ENCODE assay signal across 8 cellular contexts in the genomic region with DNA sequence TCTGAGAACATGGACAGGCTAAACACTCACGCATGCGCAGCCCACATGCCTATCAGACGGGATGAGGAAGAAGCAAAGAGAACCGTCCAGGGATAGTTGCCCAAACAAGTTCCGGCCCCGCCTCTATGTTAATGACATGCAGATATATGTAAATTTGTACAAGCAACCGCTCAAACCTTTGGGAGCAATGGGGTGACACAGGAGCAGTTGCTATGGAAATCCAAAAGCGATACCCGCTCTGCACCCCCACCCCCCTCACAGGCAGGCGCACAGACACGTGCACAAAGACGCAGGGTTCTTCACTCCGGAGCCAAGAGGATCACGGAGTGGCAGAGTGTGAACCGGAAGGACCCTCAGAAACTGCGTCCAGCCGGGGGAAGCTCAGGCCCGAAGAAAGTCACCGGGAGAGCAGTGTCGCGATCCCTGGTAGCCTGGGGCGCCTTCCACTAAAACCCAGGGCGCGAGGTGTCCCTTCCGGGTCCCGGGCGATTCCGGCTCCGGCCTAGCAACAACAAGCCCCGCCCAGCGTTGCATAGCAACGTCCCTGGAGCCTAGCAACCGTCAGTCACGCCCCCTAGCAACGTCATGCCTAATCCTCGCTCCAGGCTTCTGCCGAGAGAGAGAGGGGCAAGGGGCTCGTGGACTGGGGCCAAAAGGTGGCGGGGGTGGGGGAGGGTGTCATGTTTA. TPM values are rescaled to one million over a fixed set of nuclear protein-coding genes. Genes with fewer than 3 reads are reported as not detected.
A peak's percentile ranks its signal among the peaks of the same experiment; 100 is the strongest.
DNase-seq lines count a peak whose midpoint lies in the region; ATAC-seq and TF ChIP-seq lines count a peak whose summit lies in the region.

No MANE protein-coding gene starts in this region.

- H3K4me3 ChIP-seq in HL-60 (replicated peaks; ENCODE audit: insufficient read depth, low read length) (peak overlapping the region; percentile 64), PC-3 (ENCODE audit: low read length) (peak overlapping the region; percentile 76), esophagus (ENCODE audit: low read depth in 1 of 2, low read length in 2 of 2) (peak overlapping the region; percentile 50 to 53), mucosa of stomach (ENCODE audit: low read length) (peak overlapping the region; percentile 59)

- TF ChIP-seq CTCF in C4-2B (conservative IDR thresholded peaks at IDR 0.05) (no peak), HL-60 (IDR thresholded peaks at IDR 0.05; ENCODE audit: insufficient read depth, low read length) (no peak), PC-3 (conservative IDR thresholded peaks at IDR 0.05; ENCODE audit: low read depth, low read length) (no peak)

- CTCF ChIA-PET in PC-3 (lab: Charles Lee), result interaction anchor here (0.6 to 1.5 kb wide), 8 partner anchors 28 to 394 kb away, joined by 3 to 23 read pairs (median 7); a partner anchor contains a TSS

- H3K27ac ChIP-seq in C4-2B, result peak overlapping the region; percentile 95
- peak overlapping the region; percentile 79 for H3K27ac ChIP-seq in HL-60 (replicated peaks)
- H3K27ac ChIP-seq in PC-3 (ENCODE audit: low read length), result peak overlapping the region; percentile 60
- peak overlapping the region; percentile 66 to 83 for H3K27ac ChIP-seq in esophagus (ENCODE audit: low read depth in 2 of 2, low read length in 1 of 2)

- H4K20me1 ChIP-seq in PC-3 (ENCODE audit: low read length), result no peaks in the 10 kb centered on the region

- H3K36me3 ChIP-seq in PC-3 (ENCODE audit: low read depth, low read length) (no peaks in the 10 kb centered on the region), esophagus (ENCODE audit: control insufficient read depth in 2 of 2, insufficient read depth in 2 of 2, low read length in 1 of 2) (no peaks in the 10 kb centered on the region), mucosa of stomach (ENCODE audit: control insufficient read depth, insufficient read depth, low read length) (no peaks in the 10 kb centered on the region)

- intact Hi-C loops in PC-3 (cut with micrococcal nuclease), result loop anchor here (2.0 kb wide), 1 partner anchor 223 kb away; no protein-coding TSS in a partner anchor

- H3K4me2 ChIP-seq in PC-3 (ENCODE audit: low read length), result peak overlapping the region; percentile 94

- DNase-seq in HL-60 (ENCODE audit: low read depth in 1 of 2, low spot score in 1 of 2) (peak; percentile 84 to 86), PC-3 (peak; percentile 94)
- DNase-seq in activated T-cell treated with anti-CD3 and anti-CD28 coated beads, Interleukin-2, amount 50 U/mL, for 1 hour, result peak; percentile 88
- DNase-seq in stimulated activated CD8-positive, alpha-beta memory T cell treated with anti-CD3 and anti-CD28 coated beads, Interleukin-4, amount 100 ng/mL, for 4 hours (ENCODE audit: low read depth in 2 of 2, low spot score in 1 of 2), result peak; percentile 72 to 77

- no peaks in the 10 kb centered on the region for H3K79me2 ChIP-seq in PC-3 (ENCODE audit: low read length)

- POLR2A ChIA-PET in PC-3 (lab: Charles Lee; ENCODE audit: unreplicated experiment), result interaction anchor here (0.6 to 1.5 kb wide), 3 partner anchors 78 to 639 kb away, joined by 6 to 26 read pairs (median 21); a partner anchor contains a TSS

- H3K9ac ChIP-seq in PC-3 (ENCODE audit: low read length) (peak overlapping the region; percentile 83), mucosa of stomach (ENCODE audit: low read length) (peak overlapping the region; percentile 80)

- peak overlapping the region; percentile 95 for H2AFZ ChIP-seq in PC-3 (ENCODE audit: low read length)

- no peaks in the 10 kb centered on the region for H3K27me3 ChIP-seq in HL-60 (ENCODE audit: insufficient read depth, poor library complexity, severe bottlenecking)
- no peaks in the 10 kb centered on the region for H3K27me3 ChIP-seq in PC-3 (ENCODE audit: low read length)
- no peaks in the 10 kb centered on the region for H3K27me3 ChIP-seq in esophagus (ENCODE audit: control insufficient read depth in 1 of 2, insufficient read depth in 2 of 2, low read length in 2 of 2)
- no peaks in the 10 kb centered on the region for H3K27me3 ChIP-seq in mucosa of stomach (ENCODE audit: control insufficient read depth, insufficient read depth, low read length)

- 3 to 4% methylated on average over 39 of the region's 39 CpGs for WGBS in esophagus, 2 donors

- H3K9me3 ChIP-seq in PC-3 (ENCODE audit: low read length) (no peaks in the 10 kb centered on the region), esophagus (ENCODE audit: control insufficient read depth in 2 of 2, insufficient read depth in 1 of 2, low read depth in 1 of 2, low read length in 1 of 2) (no peaks in the 10 kb centered on the region), mucosa of stomach (ENCODE audit: control insufficient read depth, low read length) (no peaks in the 10 kb centered on the region)

- H3K9me2 ChIP-seq in PC-3 (replicated peaks; ENCODE audit: low read length), result no peaks in the 10 kb centered on the region

- H3K4me1 ChIP-seq in PC-3 (ENCODE audit: insufficient read depth, low read length) (no peaks in the 10 kb centered on the region), esophagus (ENCODE audit: control insufficient read depth in 2 of 2, insufficient read depth in 2 of 2, low read length in 1 of 2) (peaks cover 0 to 2% of the 10 kb centered on the region in 2 donors), mucosa of stomach (ENCODE audit: control insufficient read depth, insufficient read depth, low read length) (peaks cover 19% of the 10 kb centered on the region)

- ATAC-seq in GM19395 (IDR thresholded peaks at IDR 0.05; ENCODE audit: unreplicated experiment) (peak; percentile 80), PC-3 (peak; percentile 82)

- TSS peak; percentile 69 for BruUV-seq in PC-3 (replicated peaks; lab: Mats Ljungman, UMichigan)

- H3F3A ChIP-seq in PC-3 (ENCODE audit: low read length, unreplicated experiment), result no peaks in the 10 kb centered on the region

RNA-seq across cellular contexts. Expression of a gene that starts 24.1 kb away (rescaled TPM):
- total RNA-seq in PC-3 (2014; rRNA removed), result 12.3 and 15.7 TPM in 2 replicates
- polyA plus RNA-seq in esophagus, result under 1 TPM; 0.34 to 0.51 TPM

RNA-seq across cellular contexts. Expression of a gene that starts 27.5 kb away (rescaled TPM):
- 4.1 and 5.4 TPM in 2 replicates for total RNA-seq in PC-3 (2014; rRNA removed)
- polyA plus RNA-seq in esophagus, result under 1 TPM; 0.08 to 0.13 TPM

Comparison
In these comparisons a context has a peak if more than half of its experiments do, and no peak if none do; other contexts are left out.
1. Peak in every context shown above with its lines: DNase-seq, ATAC-seq, H3K4me3 ChIP-seq and H3K27ac ChIP-seq.